22 cellular contexts compared by ENCODE assay signal in the genomic region with DNA sequence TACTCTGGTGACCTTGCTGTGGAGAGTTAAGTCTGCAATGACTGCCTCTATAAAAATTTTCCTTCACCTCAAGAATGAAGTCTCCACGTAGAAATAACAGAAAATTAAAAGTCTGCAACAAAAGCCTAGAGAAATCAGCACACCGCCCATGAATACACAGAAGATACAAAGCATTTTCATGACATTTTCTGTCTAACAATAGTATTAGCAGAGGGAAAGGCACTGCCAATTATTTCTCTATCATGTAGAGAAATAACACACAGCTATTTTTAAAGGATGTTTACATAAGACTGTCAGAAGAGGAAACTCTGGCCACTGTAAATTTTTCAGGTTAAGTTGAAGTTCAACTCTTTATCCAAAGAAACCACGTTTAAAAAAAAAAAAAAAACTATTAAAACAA.
DNase-seq lines count a peak whose midpoint lies in the region; ATAC-seq and TF ChIP-seq lines count a peak whose summit lies in the region.
"Had no signal": no experiment of that assay in that cellular context is flagged by ENCODE, and none has a peak within 500 bp of the region (broad histone marks: within the 10 kb centered on the region; RNA-seq: fewer than 3 reads in every experiment).

No MANE protein-coding gene starts in this region.

- DNase-seq in Karpas-422: no peak
- peak; percentile 54 for DNase-seq in dermis blood vessel endothelial cell
- no peak for DNase-seq in mesothelial cell of epicardium (ENCODE audit: low spot score in 2 of 2, unreplicated experiment in 2 of 2)
- DNase-seq in NCI-H1436 treated with DMSO at 0.1 percent for 48 hours (lab: John Stamatoyannopoulos, UW): no peak
- DNase-seq: activated CD4-positive, alpha-beta memory T cell treated with anti-CD3 and anti-CD28 coated beads for 36 hours; activated CD4-positive, CD25-positive, alpha-beta regulatory T cell; activated gamma-delta T cell; activated T-cell treated with anti-CD3 and anti-CD28 coated beads for 4 hours; caudate nucleus; CD4-positive, CD25-positive, alpha-beta regulatory T cell; KG1; NCI-H446 treated with DMSO at 0.1 percent for 48 hours; ovary; SK-N-SH had no signal

- H3K9me3 Mint-ChIP-seq in mesothelial cell of epicardium: peaks cover 9% of the 10 kb centered on the region
- H3K9me3 Mint-ChIP-seq: stimulated activated effector memory CD8-positive, alpha-beta T cell treated with anti-CD3 and anti-CD28 coated beads, Interleukin-12 subunit alpha, Interleukin-12 subunit beta, amount 100 ng/mL, for 72 hours had no signal

- H3K4me1 Mint-ChIP-seq in mesothelial cell of epicardium: peaks cover 33% of the 10 kb centered on the region

- no peaks in the 10 kb centered on the region for H3K9me2 ChIP-seq in Karpas-422 (replicated peaks; ENCODE audit: insufficient read depth, low read length)
- H3K9me2 ChIP-seq: SK-N-SH had no signal

- no peak overlapping the region for H2AFZ ChIP-seq in Karpas-422 (ENCODE audit: low read length)

- H3K4me3 Mint-ChIP-seq in mesothelial cell of epicardium: no peak overlapping the region
- H3K4me3 Mint-ChIP-seq: activated CD4-positive, alpha-beta memory T cell treated with anti-CD3 and anti-CD28 coated beads for 36 hours; stimulated activated effector memory CD8-positive, alpha-beta T cell treated with anti-CD3 and anti-CD28 coated beads, Interleukin-12 subunit alpha, Interleukin-12 subunit beta, amount 100 ng/mL, for 72 hours had no signal

- TF ChIP-seq CTCF in C4-2B (conservative IDR thresholded peaks at IDR 0.05) (no peak), mesothelial cell of epicardium (IDR thresholded peaks at IDR 0.05; ENCODE audit: unreplicated experiment) (no peak)

- H3K36me3 ChIP-seq in Karpas-422 (ENCODE audit: insufficient read depth, low read length): no peaks in the 10 kb centered on the region; the same call in 1 of the 2 replicates
- H3K36me3 ChIP-seq: ovary, thoracic aorta had no signal

- ATAC-seq in GM18870 (IDR thresholded peaks at IDR 0.05; ENCODE audit: unreplicated experiment): no peak
- ATAC-seq in GM19328 (IDR thresholded peaks at IDR 0.05; ENCODE audit: unreplicated experiment): no peak
- ATAC-seq in GM21825 (IDR thresholded peaks at IDR 0.05; ENCODE audit: unreplicated experiment): no peak
- ATAC-seq: esophagus mucosa; GM12878; stimulated activated effector memory CD8-positive, alpha-beta T cell treated with anti-CD3 and anti-CD28 coated beads, Interleukin-12 subunit alpha, Interleukin-12 subunit beta, amount 100 ng/mL, for 72 hours had no signal

- H3K4me3 ChIP-seq in Karpas-422 (ENCODE audit: low read length): no peak overlapping the region
- H3K4me3 ChIP-seq: GM12878, ovary, thoracic aorta had no signal

- peaks cover 7% of the 10 kb centered on the region for H3K36me3 Mint-ChIP-seq in mesothelial cell of epicardium
- H3K36me3 Mint-ChIP-seq: stimulated activated effector memory CD8-positive, alpha-beta T cell treated with anti-CD3 and anti-CD28 coated beads, Interleukin-12 subunit alpha, Interleukin-12 subunit beta, amount 100 ng/mL, for 72 hours had no signal

- H3K79me2 ChIP-seq in Karpas-422 (ENCODE audit: low read length): peaks cover 100% of the 10 kb centered on the region

- H3K4me1 ChIP-seq in Karpas-422 (ENCODE audit: low read length): peaks cover 53% of the 10 kb centered on the region

- H3K27ac ChIP-seq in C4-2B (peak overlapping the region; percentile 24; the same call in 1 of the 2 replicates), Karpas-422 (ENCODE audit: low read length) (0 out of 2 replicates have a peak overlapping the region, but pooled peaks have one; percentile 14)
- H3K27ac ChIP-seq: ovary, thoracic aorta had no signal

- H3K9ac ChIP-seq in Karpas-422 (ENCODE audit: low read length): no peak overlapping the region
- H3K9ac ChIP-seq: SK-N-SH had no signal

- no peaks in the 10 kb centered on the region for H3K27me3 ChIP-seq in Karpas-422 (ENCODE audit: low read length)
- H3K27me3 ChIP-seq: ovary had no signal

- H3K9me3 ChIP-seq in Karpas-422 (ENCODE audit: low read length): no peaks in the 10 kb centered on the region
- H3K9me3 ChIP-seq: ovary, SK-N-SH, thoracic aorta had no signal

- H4K20me1 ChIP-seq in Karpas-422 (ENCODE audit: insufficient read depth, low read depth, low read length): no peaks in the 10 kb centered on the region; the same call in 1 of the 2 replicates

- H3K4me2 ChIP-seq in Karpas-422 (ENCODE audit: low read depth, low read length, poor library complexity, severe bottlenecking): no peak overlapping the region
- H3K4me2 ChIP-seq: SK-N-SH had no signal

- no peaks in the 10 kb centered on the region for H3K27me3 Mint-ChIP-seq in mesothelial cell of epicardium (ENCODE audit: low read depth)
- H3K27me3 Mint-ChIP-seq: activated CD4-positive, alpha-beta memory T cell treated with anti-CD3 and anti-CD28 coated beads for 36 hours; CD4-positive, CD25-positive, alpha-beta regulatory T cell had no signal

- peak overlapping the region; percentile 3 for H3K27ac Mint-ChIP-seq in mesothelial cell of epicardium
- H3K27ac Mint-ChIP-seq: activated CD4-positive, alpha-beta memory T cell treated with anti-CD3 and anti-CD28 coated beads for 36 hours; stimulated activated effector memory CD8-positive, alpha-beta T cell treated with anti-CD3 and anti-CD28 coated beads, Interleukin-12 subunit alpha, Interleukin-12 subunit beta, amount 100 ng/mL, for 72 hours had no signal
